ENCODE assay signal across 13 cellular contexts in genomic region chr5:334903-335739, GRCh38. TPM values are rescaled to one million over a fixed set of nuclear protein-coding genes. Genes with fewer than 3 reads are reported as not detected.
DNase-seq lines count a peak whose midpoint lies in the region; FAIRE-seq and TF ChIP-seq lines count a peak whose summit lies in the region.
"Had no signal": no experiment of that assay in that cellular context is flagged by ENCODE, and none has a peak within 500 bp of the region (broad histone marks: within the 10 kb centered on the region; RNA-seq: fewer than 3 reads in every experiment).

No MANE protein-coding gene starts in this region.

- H3K36me3 ChIP-seq in OCI-LY1 (ENCODE audit: insufficient read depth, low read length) (peaks cover 4% of the 10 kb centered on the region; the same call in 1 of the 2 replicates), neuronal stem cell (replicated peaks in 1 of 2; ENCODE audit: control insufficient read depth in 2 of 2, insufficient read depth in 2 of 2, low read length in 2 of 2) (no peaks in the 10 kb centered on the region)
- H3K36me3 ChIP-seq: lower lobe of right lung, thoracic aorta had no signal

- peaks cover 28% of the 10 kb centered on the region for H3K4me1 ChIP-seq in OCI-LY1 (ENCODE audit: insufficient read depth, low read length, severe bottlenecking)
- H3K4me1 ChIP-seq in neuronal stem cell (ENCODE audit: control insufficient read depth in 2 of 2, insufficient read depth in 1 of 2, low read depth in 1 of 2, low read length in 2 of 2) = no peaks in the 10 kb centered on the region
- H3K4me1 ChIP-seq: lower lobe of right lung had no signal

- H3K27me3 Mint-ChIP-seq in activated CD4-positive, alpha-beta T cell treated with anti-CD3 and anti-CD28 coated beads, Interleukin-2, amount 10 ng/mL, durations not matched to agents 24 days and 14 days = no peaks in the 10 kb centered on the region

- peaks cover 8% of the 10 kb centered on the region for H3K36me3 Mint-ChIP-seq in activated CD4-positive, alpha-beta T cell treated with anti-CD3 and anti-CD28 coated beads, Interleukin-2, amount 10 ng/mL, durations not matched to agents 24 days and 14 days (ENCODE audit: low read depth)

- H3K4me3 Mint-ChIP-seq in activated CD4-positive, alpha-beta T cell treated with anti-CD3 and anti-CD28 coated beads, Interleukin-2, amount 10 ng/mL, durations not matched to agents 24 days and 14 days = peak overlapping the region; percentile 84
- H3K4me3 Mint-ChIP-seq: nephron progenitor cell had no signal

- H3K9me2 ChIP-seq in OCI-LY1 (ENCODE audit: low read depth, low read length) = no peaks in the 10 kb centered on the region

- H2BK5ac ChIP-seq in neuronal stem cell (ENCODE audit: low read length) = no peak overlapping the region

- no peaks in the 10 kb centered on the region for H3K9me3 Mint-ChIP-seq in activated CD4-positive, alpha-beta T cell treated with anti-CD3 and anti-CD28 coated beads, Interleukin-2, amount 10 ng/mL, durations not matched to agents 24 days and 14 days
- H3K9me3 Mint-ChIP-seq: nephron progenitor cell had no signal

- no peak for DNase-seq in activated CD4-positive, alpha-beta T cell treated with anti-CD3 and anti-CD28 coated beads, Interleukin-2, amount 10 ng/mL, durations not matched to agents 24 days and 14 days
- DNase-seq in activated CD4-positive, alpha-beta T cell treated with anti-CD3 and anti-CD28 coated beads, Interleukin-2, amount 50 U/mL, for 48 hours = no peak
- DNase-seq in GM18507 (ENCODE audit: extremely low spot score, insufficient read length, low read depth) (no peak), neuronal stem cell (ENCODE audit: low spot score) (no peak), foreskin melanocyte (no peak), HuH-7 (ENCODE audit: low spot score) (no peak)
- DNase-seq in activated CD4-positive, alpha-beta T cell treated with anti-CD3 and anti-CD28 coated beads, Interleukin-2, amount 50 U/mL, for 4 hours = no peak
- DNase-seq: lower lobe of right lung, nephron progenitor cell, SIG-M5 had no signal

- no peak overlapping the region for H2BK120ac ChIP-seq in neuronal stem cell (ENCODE audit: low read depth, low read length)

- no peak overlapping the region for H4K8ac ChIP-seq in neuronal stem cell (ENCODE audit: low read depth, low read length)

- peak overlapping the region; percentile 53 for H2AK5ac ChIP-seq in neuronal stem cell (ENCODE audit: low read depth, low read length)

- H3K4me1 Mint-ChIP-seq in activated CD4-positive, alpha-beta T cell treated with anti-CD3 and anti-CD28 coated beads, Interleukin-2, amount 10 ng/mL, durations not matched to agents 24 days and 14 days = peaks cover 36% of the 10 kb centered on the region
- H3K4me1 Mint-ChIP-seq: nephron progenitor cell had no signal

- no peak overlapping the region for H2BK12ac ChIP-seq in neuronal stem cell (ENCODE audit: low read length)

- H3K4me3 ChIP-seq in OCI-LY1 (ENCODE audit: low read depth, low read length, poor library complexity, severe bottlenecking) = no peak overlapping the region
- H3K4me3 ChIP-seq in neuronal stem cell (ENCODE audit: low read length in 2 of 2) = no peak overlapping the region
- H3K4me3 ChIP-seq: lower lobe of right lung, thoracic aorta had no signal

- H3K27ac Mint-ChIP-seq in activated CD4-positive, alpha-beta T cell treated with anti-CD3 and anti-CD28 coated beads, Interleukin-2, amount 10 ng/mL, durations not matched to agents 24 days and 14 days = peak overlapping the region; percentile 91
- H3K27ac Mint-ChIP-seq: nephron progenitor cell had no signal

- no peak overlapping the region for H3K9ac ChIP-seq in OCI-LY1 (ENCODE audit: low read length)
- peak overlapping the region; percentile 50 for H3K9ac ChIP-seq in neuronal stem cell (ENCODE audit: low read depth, low read length, poor library complexity)

- WGBS in neuronal stem cell (ENCODE audit: extremely low coverage in 2 of 2, insufficient read length in 2 of 2, insufficient replicate concordance in 1 of 2), 2 donors = no CpG with 5 or more reads among the region's 5 CpGs

- H3K9me3 ChIP-seq in OCI-LY1 (ENCODE audit: low read length) = no peaks in the 10 kb centered on the region
- H3K9me3 ChIP-seq in neuronal stem cell (replicated peaks in 1 of 2; ENCODE audit: control insufficient read depth in 2 of 2, insufficient read depth in 1 of 2, low read depth in 1 of 2, low read length in 2 of 2) = no peaks in the 10 kb centered on the region
- H3K9me3 ChIP-seq: lower lobe of right lung, thoracic aorta had no signal

- H3K27ac ChIP-seq in OCI-LY1 (ENCODE audit: low read depth, low read length, poor library complexity, severe bottlenecking) (peak overlapping the region; percentile 20), neuronal stem cell (replicated peaks; ENCODE audit: low read length) (no peak overlapping the region)
- H3K27ac ChIP-seq: lower lobe of right lung, thoracic aorta had no signal

- no peak for TF ChIP-seq CTCF in OCI-LY1 (IDR thresholded peaks at IDR 0.05; ENCODE audit: low read length)

- peak overlapping the region; percentile 6 for H3K23ac ChIP-seq in neuronal stem cell (ENCODE audit: low read depth, low read length, poor library complexity)

- H3K14ac ChIP-seq in neuronal stem cell (ENCODE audit: low read length) = peak overlapping the region; percentile 17

- H2BK15ac ChIP-seq in neuronal stem cell (ENCODE audit: low read length) = no peak overlapping the region

- no peak overlapping the region for H4K91ac ChIP-seq in neuronal stem cell (ENCODE audit: low read depth, low read length, poor library complexity)

- H3K27me3 ChIP-seq in OCI-LY1 (ENCODE audit: insufficient read depth, low read length) (no peaks in the 10 kb centered on the region), neuronal stem cell (ENCODE audit: control insufficient read depth in 3 of 3, insufficient read depth in 3 of 3, low read depth in 1 of 3, low read length in 3 of 3) (peaks cover 0 to 11% (median 0%) of the 10 kb centered on the region in 3 experiments)

- no peaks in the 10 kb centered on the region for H4K20me1 ChIP-seq in OCI-LY1 (ENCODE audit: insufficient read depth, low read length)

- intact Hi-C loops in activated CD4-positive, alpha-beta T cell treated with anti-CD3 and anti-CD28 coated beads, Interleukin-2, amount 10 ng/mL, durations not matched to agents 24 days and 14 days (cut with micrococcal nuclease) = loop anchor here (1.0 to 5.0 kb wide), 6 partner anchors 7 to 113 kb away; no protein-coding TSS in a partner anchor

- no peak overlapping the region for H3K4me2 ChIP-seq in OCI-LY1 (ENCODE audit: low read length)
- H3K4me2 ChIP-seq in neuronal stem cell (ENCODE audit: insufficient read depth, low read length, poor library complexity, severe bottlenecking) = no peak overlapping the region

- H3K4ac ChIP-seq in neuronal stem cell (ENCODE audit: low read length) = no peak overlapping the region

- H3K79me2 ChIP-seq in OCI-LY1 (ENCODE audit: insufficient read depth, low read length) = peaks cover 15% of the 10 kb centered on the region

- peak; percentile 59 for FAIRE-seq in GM18507 (lab: Jason Lieb, UNC)
- FAIRE-seq: TTC549 had no signal

- no peaks in the 10 kb centered on the region for H3F3A ChIP-seq in OCI-LY1 (ENCODE audit: insufficient read depth, low read length)

- H3K18ac ChIP-seq in neuronal stem cell (ENCODE audit: low read length) = peak overlapping the region; percentile 41

- H3K79me1 ChIP-seq in neuronal stem cell (ENCODE audit: low read depth, low read length) = no peaks in the 10 kb centered on the region

- H2AFZ ChIP-seq in OCI-LY1 (ENCODE audit: low read length) = no peak overlapping the region
- no peak overlapping the region for H2AFZ ChIP-seq in neuronal stem cell (ENCODE audit: low read length)

RNA-seq across cellular contexts. Expression of gene AHRR, which starts 13.6 kb away (rescaled TPM):
- 25.8 and 26.0 TPM in 2 replicates for total RNA-seq in activated CD4-positive, alpha-beta T cell treated with anti-CD3 and anti-CD28 coated beads, Interleukin-2, amount 10 ng/mL, durations not matched to agents 24 days and 14 days
- polyA plus RNA-seq in neuronal stem cell (2013, experiment 1 of 2) = 0.26 TPM
- 0.28 TPM for polyA plus RNA-seq in neuronal stem cell (2013, experiment 2 of 2)
